In genomic region chr2:196167666-196168065, GRCh38 we compare ENCODE assay signal across 1 cellular context.
TF ChIP-seq lines count a peak whose summit lies in the region.

No MANE protein-coding gene starts in this region.

TF ChIP-seq in IMR-90, 13 proteins besides CTCF, POLR2A, EP300 and RAD21:
- TF ChIP-seq FOS (IDR thresholded peaks at IDR 0.05; ENCODE audit: low read depth, low read length) (no peak), RCOR1 (IDR thresholded peaks at IDR 0.05; ENCODE audit: insufficient replicate concordance, low read length) (no peak), ELK1 (IDR thresholded peaks at IDR 0.05; ENCODE audit: borderline replicate concordance, low read depth, low read length) (no peak), USF2 (IDR thresholded peaks at IDR 0.05; ENCODE audit: low read depth, low read length) (no peak), NFE2L2 (IDR thresholded peaks at IDR 0.05; ENCODE audit: low read depth, low read length) (no peak), BHLHE40 (IDR thresholded peaks at IDR 0.05; ENCODE audit: low read depth, low read length) (no peak), MXI1 (IDR thresholded peaks at IDR 0.05; ENCODE audit: borderline replicate concordance, low read depth, low read length) (no peak), RFX5 (IDR thresholded peaks at IDR 0.05; ENCODE audit: low read depth, low read length) (no peak), MAFK (IDR thresholded peaks at IDR 0.05; ENCODE audit: low read depth, low read length) (no peak), SMC3 (IDR thresholded peaks at IDR 0.05; ENCODE audit: low read depth, low read length) (no peak), MAZ (IDR thresholded peaks at IDR 0.05; ENCODE audit: borderline replicate concordance, low read depth, low read length) (no peak), CEBPB (IDR thresholded peaks at IDR 0.05; ENCODE audit: low read depth, low read length) (no peak), CHD1 (IDR thresholded peaks at IDR 0.05; ENCODE audit: low read depth, low read length) (no peak)
TF ChIP-seq in IMR-90: peak in this region for 0.
